ENCODE assay signal across 25 cellular contexts in genomic region chr3:148002705-148003205, GRCh38.
"Had no signal": no experiment of that assay in that cellular context is flagged by ENCODE, and none has a peak within 500 bp of the region (broad histone marks: within the 10 kb centered on the region; RNA-seq: fewer than 3 reads in every experiment).

No MANE protein-coding gene starts in this region.

- FAIRE-seq: endometrium, islet of Langerhans, keratinocyte had no signal

- H3K9me3 ChIP-seq: colonic mucosa, esophagus squamous epithelium, gastrocnemius medialis, left lung, lower lobe of right lung, mucosa of descending colon had no signal

- H3K27me3 ChIP-seq: colonic mucosa, esophagus squamous epithelium, gastrocnemius medialis, heart right ventricle, left lung had no signal

- DNase-seq: colonic mucosa; cortex of kidney; effector CD8-positive, alpha-beta T cell; effector memory CD8-positive, alpha-beta T cell; endodermal cell; erythroblast; esophagus squamous epithelium; foreskin fibroblast; foreskin melanocyte; gastrocnemius medialis; glutamatergic neuron; head of caudate nucleus; heart right ventricle; hippocampal formation; left cardiac atrium; left lung; left ventricle myocardium superior; lower lobe of right lung; mesenchymal stem cell; mucosa of descending colon had no signal

- ATAC-seq: effector memory CD8-positive, alpha-beta T cell; esophagus mucosa; gastrocnemius medialis; heart right ventricle; left cardiac atrium; left lung; left ventricle myocardium superior; lower lobe of right lung; mucosa of descending colon had no signal

- H3K36me3 ChIP-seq: colonic mucosa, esophagus squamous epithelium, gastrocnemius medialis, heart right ventricle, left lung, lower lobe of right lung had no signal

- H3K4me1 ChIP-seq: colonic mucosa, esophagus squamous epithelium, gastrocnemius medialis, heart right ventricle, left lung, lower lobe of right lung had no signal

- H3K4me3 ChIP-seq: colonic mucosa, esophagus squamous epithelium, gastrocnemius medialis, heart right ventricle, left lung, lower lobe of right lung, mucosa of descending colon had no signal

- H3K27ac ChIP-seq: colonic mucosa, epithelial cell of prostate, esophagus squamous epithelium, gastrocnemius medialis, heart right ventricle, left lung, lower lobe of right lung had no signal
